In the genomic region with DNA sequence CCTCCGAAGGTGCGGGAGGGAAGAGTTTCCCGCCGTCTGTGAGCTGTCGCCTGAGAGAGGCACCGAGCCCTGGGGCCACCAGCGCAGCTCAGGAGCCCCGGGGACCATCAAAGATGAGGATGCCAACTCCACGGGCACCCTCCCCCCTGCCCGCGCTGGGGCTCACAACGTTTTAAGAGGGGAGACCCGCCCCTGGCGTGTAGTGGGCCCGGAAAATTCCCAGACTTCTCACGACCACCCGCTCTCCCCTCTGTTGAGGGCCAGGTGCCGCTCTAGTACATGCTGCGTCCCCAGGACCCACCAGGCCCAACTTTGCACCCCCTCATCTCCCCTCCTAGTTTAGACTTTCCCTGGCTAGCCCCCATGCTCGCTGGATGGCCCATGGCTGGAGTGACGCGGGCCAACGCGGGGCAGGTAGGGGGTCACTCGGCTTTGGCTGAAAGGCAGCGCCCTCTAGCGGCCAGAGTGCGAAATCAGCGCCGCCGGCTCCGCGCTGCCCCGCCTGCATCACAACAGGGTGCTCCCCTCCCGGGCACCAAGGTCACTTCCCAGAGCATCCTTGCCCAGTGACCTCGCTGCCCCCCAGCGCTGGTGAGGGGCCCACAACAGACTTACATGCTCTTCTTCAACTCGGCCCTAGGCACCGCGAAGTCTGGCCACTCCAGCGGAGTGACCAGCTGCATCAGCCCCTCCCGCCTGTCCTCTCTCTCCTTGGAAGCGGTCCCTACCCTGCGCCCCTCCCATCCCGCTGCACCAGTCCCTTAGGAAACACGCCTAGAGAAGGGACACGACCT, we compare ENCODE assay signal across 8 cellular contexts. TPM values are rescaled to one million over a fixed set of nuclear protein-coding genes. Genes with fewer than 3 reads are reported as not detected.
DNase-seq lines count a peak whose midpoint lies in the region; ATAC-seq and TF ChIP-seq lines count a peak whose summit lies in the region.

No MANE protein-coding gene starts in this region.

- peaks cover 10% of the 10 kb centered on the region for H3K27me3 ChIP-seq in ectodermal cell (ENCODE audit: control insufficient read depth, insufficient read depth, low read length, poor library complexity, severe bottlenecking)

- H3K27ac Mint-ChIP-seq in activated CD8-positive, alpha-beta T cell treated with anti-CD3 and anti-CD28 coated beads for 36 hours, result peak overlapping the region; percentile 78

- peak; percentile 80 for DNase-seq in G401 (ENCODE audit: low spot score)
- DNase-seq in NCI-H510A (lab: John Stamatoyannopoulos, UW), result peak; percentile 6
- DNase-seq in activated CD8-positive, alpha-beta T cell treated with anti-CD3 and anti-CD28 coated beads for 36 hours, result peak; percentile 78
- peak; percentile 72 for DNase-seq in medulla oblongata (ENCODE audit: extremely low spot score)
- DNase-seq in stimulated activated CD8-positive, alpha-beta memory T cell treated with anti-CD3 and anti-CD28 coated beads, Interleukin-12 subunit alpha, Interleukin-12 subunit beta, amount 100 ng/mL, for 24 hours (ENCODE audit: extremely low read depth), result peak; percentile 33

- H3K4me1 Mint-ChIP-seq in activated CD8-positive, alpha-beta T cell treated with anti-CD3 and anti-CD28 coated beads for 36 hours (ENCODE audit: low read depth), result peaks cover 38% of the 10 kb centered on the region

- in situ Hi-C loops in G401 (cut with HindIII; ENCODE audit: low sequenced_read_pairs), result no loop called here

- WGBS in ectodermal cell, 2 experiments, result 29 to 32% methylated on average over 47 of the region's 47 CpGs

- peaks cover 12% of the 10 kb centered on the region for H3K27me3 Mint-ChIP-seq in activated CD8-positive, alpha-beta T cell treated with anti-CD3 and anti-CD28 coated beads for 36 hours

- H3K36me3 ChIP-seq in ectodermal cell (ENCODE audit: control insufficient read depth, insufficient read depth, low read length), result no peaks in the 10 kb centered on the region

- H3K4me1 ChIP-seq in ectodermal cell (ENCODE audit: control insufficient read depth, insufficient read depth, low read length), result peaks cover 6% of the 10 kb centered on the region

- H3K27ac ChIP-seq in ectodermal cell (ENCODE audit: insufficient read depth, low read depth, low read length, poor library complexity, severe bottlenecking), result no peak overlapping the region

- H3K9me3 ChIP-seq in ectodermal cell (ENCODE audit: control insufficient read depth, low read length), result no peaks in the 10 kb centered on the region

- H3K4me3 ChIP-seq in ectodermal cell (ENCODE audit: insufficient read depth, low read depth, low read length), result peak overlapping the region; percentile 26

- H3K36me3 Mint-ChIP-seq in activated CD8-positive, alpha-beta T cell treated with anti-CD3 and anti-CD28 coated beads for 36 hours (ENCODE audit: low read depth), result no peaks in the 10 kb centered on the region

- POLR2A ChIA-PET in activated CD8-positive, alpha-beta T cell treated with anti-CD3 and anti-CD28 coated beads for 36 hours (lab: Charles Lee), result interaction anchor here (0.6 to 1.5 kb wide), 2 partner anchors 18 to 198 kb away, joined by 3 read pairs; no protein-coding TSS in a partner anchor

- H3K9me3 Mint-ChIP-seq in activated CD8-positive, alpha-beta T cell treated with anti-CD3 and anti-CD28 coated beads for 36 hours, result no peaks in the 10 kb centered on the region

- intact Hi-C loops in activated CD8-positive, alpha-beta T cell treated with anti-CD3 and anti-CD28 coated beads for 36 hours (cut with micrococcal nuclease), result no loop called here

- H3K4me3 Mint-ChIP-seq in activated CD8-positive, alpha-beta T cell treated with anti-CD3 and anti-CD28 coated beads for 36 hours, result peak overlapping the region; percentile 72

- TF ChIP-seq CTCF in activated CD8-positive, alpha-beta T cell treated with anti-CD3 and anti-CD28 coated beads for 36 hours (IDR thresholded peaks at IDR 0.05), result peak; percentile 94

- ATAC-seq in HG02588 (IDR thresholded peaks at IDR 0.05; ENCODE audit: unreplicated experiment), result peak; percentile 77
- peak; percentile 79 for ATAC-seq in activated CD8-positive, alpha-beta T cell treated with anti-CD3 and anti-CD28 coated beads for 36 hours
- no peak for ATAC-seq in HG03469 (IDR thresholded peaks at IDR 0.05; ENCODE audit: unreplicated experiment)

- CTCF ChIA-PET in activated CD8-positive, alpha-beta T cell treated with anti-CD3 and anti-CD28 coated beads for 36 hours (lab: Charles Lee), result interaction anchor here (0.6 to 2.5 kb wide), 36 partner anchors 9 to 290 kb away, joined by 3 to 24 read pairs (median 4); a partner anchor contains a TSS

RNA-seq across cellular contexts. Expression of a gene that starts 1.8 kb away (rescaled TPM):
- total RNA-seq in G401 (2014; rRNA removed; shearing (Covaris generic)), result not detected in 2 replicates
- total RNA-seq in activated CD8-positive, alpha-beta T cell treated with anti-CD3 and anti-CD28 coated beads for 36 hours, result 10 to 100 TPM; 13.6 to 16.9 TPM
- polyA plus RNA-seq in ectodermal cell (2013, experiment 1 of 4), result not detected
- polyA plus RNA-seq in ectodermal cell (2013, experiment 2 of 4), result not detected
- polyA plus RNA-seq in ectodermal cell (2013, experiment 3 of 4), result not detected
- polyA plus RNA-seq in ectodermal cell (2013, experiment 4 of 4), result not detected

RNA-seq across cellular contexts. Expression of a gene that starts 13.9 kb away (rescaled TPM):
- 0.64 and 1.4 TPM in 2 replicates for total RNA-seq in G401 (2014; rRNA removed; shearing (Covaris generic))
- total RNA-seq in activated CD8-positive, alpha-beta T cell treated with anti-CD3 and anti-CD28 coated beads for 36 hours, result not detected
- 0.91 TPM for polyA plus RNA-seq in ectodermal cell (2013, experiment 1 of 4)
- polyA plus RNA-seq in ectodermal cell (2013, experiment 2 of 4), result 0.27 TPM
- polyA plus RNA-seq in ectodermal cell (2013, experiment 3 of 4), result 0.32 TPM
- polyA plus RNA-seq in ectodermal cell (2013, experiment 4 of 4), result 0.77 TPM

Comparison
In these comparisons a context has a peak if more than half of its experiments do, and no peak if none do; other contexts are left out.
1. DNase-seq: peak in every context shown above with its lines; median percentile 80 in G401; 78 in activated CD8-positive, alpha-beta T cell treated with anti-CD3 and anti-CD28 coated beads for 36 hours; 72 in medulla oblongata; 33 in stimulated activated CD8-positive, alpha-beta memory T cell treated with anti-CD3 and anti-CD28 coated beads, Interleukin-12 subunit alpha, Interleukin-12 subunit beta, amount 100 ng/mL, for 24 hours; 6 in NCI-H510A.
2. RNA of a gene that starts 1.8 kb away (total RNA-seq): 13.6 to 16.9 TPM in activated CD8-positive, alpha-beta T cell treated with anti-CD3 and anti-CD28 coated beads for 36 hours; not detected in G401; every median in the first group is over 10 times any median in the second.